Comparison of ENCODE assay signal across 14 cellular contexts in the genomic region with DNA sequence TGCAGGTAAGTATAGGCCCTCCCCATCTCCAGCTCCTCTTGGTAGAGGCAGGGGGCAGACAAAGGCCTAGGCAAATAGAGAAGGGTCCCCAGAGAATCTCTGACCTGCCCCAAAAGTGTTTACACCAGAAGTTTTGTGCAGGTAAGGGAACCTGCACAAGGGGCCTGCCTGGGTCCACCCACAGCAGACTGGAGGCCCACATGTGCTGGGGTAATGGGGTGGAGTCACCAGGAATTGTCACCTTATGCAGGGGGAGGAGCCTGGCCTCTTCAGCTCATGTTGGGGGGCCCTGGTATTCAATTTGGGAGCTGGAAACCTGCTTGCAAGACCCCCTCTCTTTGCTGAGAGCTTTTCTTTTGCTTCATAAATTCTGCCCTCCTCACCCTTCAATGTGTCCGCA.
A peak's percentile ranks its signal among the peaks of the same experiment; 100 is the strongest.
DNase-seq lines count a peak whose midpoint lies in the region; ATAC-seq and TF ChIP-seq lines count a peak whose summit lies in the region.
"Had no signal": no experiment of that assay in that cellular context is flagged by ENCODE, and none has a peak within 500 bp of the region (broad histone marks: within the 10 kb centered on the region; RNA-seq: fewer than 3 reads in every experiment).

No MANE protein-coding gene starts in this region.

- TF ChIP-seq CTCF in left ventricle myocardium inferior (IDR thresholded peaks at IDR 0.05; ENCODE audit: borderline replicate concordance), result no peak
- no peak for TF ChIP-seq CTCF in neural crest cell (conservative IDR thresholded peaks at IDR 0.05)
- no peak for TF ChIP-seq CTCF in suprapubic skin (IDR thresholded peaks at IDR 0.05)
- TF ChIP-seq CTCF in sigmoid colon (IDR thresholded peaks at IDR 0.05), result no peak

- H3K4me3 Mint-ChIP-seq in neural crest cell, result no peak overlapping the region
- H3K4me3 Mint-ChIP-seq: CD4-positive, CD25-positive, alpha-beta regulatory T cell had no signal

- H3K4me3 ChIP-seq in left ventricle myocardium inferior (no peak overlapping the region), suprapubic skin (no peak overlapping the region), sigmoid colon (no peak overlapping the region)
- H3K4me3 ChIP-seq: BLaER1 treated with 17β-estradiol and CSF1 and Interleukin-3, amounts not matched to agents 10 nM and 100 nM had no signal

- ATAC-seq in Right ventricle myocardium inferior, result no peak
- ATAC-seq in HG03457 (IDR thresholded peaks at IDR 0.05; ENCODE audit: unreplicated experiment), result no peak
- ATAC-seq: HCT116 had no signal

- 88% methylated on average over 1 of the region's 1 CpG for WGBS in suprapubic skin
- 100% methylated on average over 1 of the region's 1 CpG for WGBS in sigmoid colon, 2 donors

- peaks cover 19% of the 10 kb centered on the region for H3K9me3 ChIP-seq in left ventricle myocardium inferior (replicated peaks)
- no peaks in the 10 kb centered on the region for H3K9me3 ChIP-seq in suprapubic skin
- peaks cover 0 to 7% (median 2%) of the 10 kb centered on the region in 4 donors for H3K9me3 ChIP-seq in sigmoid colon

- H3K27me3 ChIP-seq in left ventricle myocardium inferior (ENCODE audit: low read depth) (no peaks in the 10 kb centered on the region), suprapubic skin (no peaks in the 10 kb centered on the region), sigmoid colon (no peaks in the 10 kb centered on the region)
- H3K27me3 ChIP-seq: BLaER1 treated with 17β-estradiol and CSF1 and Interleukin-3, amounts not matched to agents 10 nM and 100 nM had no signal

- no peaks in the 10 kb centered on the region for H3K27me3 Mint-ChIP-seq in neural crest cell (ENCODE audit: low read depth)

- H3K4me1 Mint-ChIP-seq in neural crest cell, result peaks cover 12% of the 10 kb centered on the region

- DNase-seq in left ventricle myocardium inferior (no peak), Right ventricle myocardium inferior (ENCODE audit: missing footprints) (no peak), neural crest cell (ENCODE audit: low read depth, low spot score) (no peak), suprapubic skin (ENCODE audit: low spot score in 2 of 2) (no peak), NCI-H187 treated with DMSO at 0.1 percent for 48 hours (lab: John Stamatoyannopoulos, UW) (no peak), sigmoid colon (no peak)
- DNase-seq: 8988T; CD4-positive, CD25-positive, alpha-beta regulatory T cell; DMS53; GF-D8 had no signal

- no peak for TF ChIP-seq EP300 in suprapubic skin (IDR thresholded peaks at IDR 0.05)
- no peak for TF ChIP-seq EP300 in sigmoid colon (IDR thresholded peaks at IDR 0.05)

- H3K27ac ChIP-seq in left ventricle myocardium inferior (replicated peaks) (peak overlapping the region; percentile 77), suprapubic skin (peak overlapping the region; percentile 69), sigmoid colon (peak overlapping the region in 1 of 4 donors; percentile 78)
- H3K27ac ChIP-seq: BLaER1 treated with 17β-estradiol and CSF1 and Interleukin-3, amounts not matched to agents 10 nM and 100 nM; HL-60 had no signal

- H3K36me3 ChIP-seq in left ventricle myocardium inferior (no peaks in the 10 kb centered on the region), suprapubic skin (no peaks in the 10 kb centered on the region), sigmoid colon (no peaks in the 10 kb centered on the region)
- H3K36me3 ChIP-seq: BLaER1 treated with 17β-estradiol and CSF1 and Interleukin-3, amounts not matched to agents 10 nM and 100 nM had no signal

- intact Hi-C loops in left ventricle myocardium inferior (cut with micrococcal nuclease) (no loop called here), Right ventricle myocardium inferior (cut with DNase I) (loop anchor here (5.0 kb wide), 1 partner anchor 36 kb away; no protein-coding TSS in a partner anchor), sigmoid colon (cut with DNase I) (no loop called here)

- H3K4me1 ChIP-seq in left ventricle myocardium inferior (peaks cover 51% of the 10 kb centered on the region), suprapubic skin (peaks cover 41% of the 10 kb centered on the region), sigmoid colon (peaks cover 0 to 46% (median 35%) of the 10 kb centered on the region in 4 donors)

- H3K36me3 Mint-ChIP-seq in neural crest cell (ENCODE audit: low read depth), result peaks cover 25% of the 10 kb centered on the region
- H3K36me3 Mint-ChIP-seq: CD4-positive, CD25-positive, alpha-beta regulatory T cell had no signal

- H3K27ac Mint-ChIP-seq in neural crest cell (ENCODE audit: unreplicated experiment), result peak overlapping the region; percentile 86
- H3K27ac Mint-ChIP-seq: CD4-positive, CD25-positive, alpha-beta regulatory T cell had no signal

- TF ChIP-seq POLR2A in suprapubic skin (IDR thresholded peaks at IDR 0.05), result no peak
- TF ChIP-seq POLR2A in sigmoid colon (IDR thresholded peaks at IDR 0.05), result no peak

- H3K9me3 Mint-ChIP-seq in neural crest cell, result peaks cover 29% of the 10 kb centered on the region
